Comparison of ENCODE assay signal across 8 cellular contexts in the genomic region with DNA sequence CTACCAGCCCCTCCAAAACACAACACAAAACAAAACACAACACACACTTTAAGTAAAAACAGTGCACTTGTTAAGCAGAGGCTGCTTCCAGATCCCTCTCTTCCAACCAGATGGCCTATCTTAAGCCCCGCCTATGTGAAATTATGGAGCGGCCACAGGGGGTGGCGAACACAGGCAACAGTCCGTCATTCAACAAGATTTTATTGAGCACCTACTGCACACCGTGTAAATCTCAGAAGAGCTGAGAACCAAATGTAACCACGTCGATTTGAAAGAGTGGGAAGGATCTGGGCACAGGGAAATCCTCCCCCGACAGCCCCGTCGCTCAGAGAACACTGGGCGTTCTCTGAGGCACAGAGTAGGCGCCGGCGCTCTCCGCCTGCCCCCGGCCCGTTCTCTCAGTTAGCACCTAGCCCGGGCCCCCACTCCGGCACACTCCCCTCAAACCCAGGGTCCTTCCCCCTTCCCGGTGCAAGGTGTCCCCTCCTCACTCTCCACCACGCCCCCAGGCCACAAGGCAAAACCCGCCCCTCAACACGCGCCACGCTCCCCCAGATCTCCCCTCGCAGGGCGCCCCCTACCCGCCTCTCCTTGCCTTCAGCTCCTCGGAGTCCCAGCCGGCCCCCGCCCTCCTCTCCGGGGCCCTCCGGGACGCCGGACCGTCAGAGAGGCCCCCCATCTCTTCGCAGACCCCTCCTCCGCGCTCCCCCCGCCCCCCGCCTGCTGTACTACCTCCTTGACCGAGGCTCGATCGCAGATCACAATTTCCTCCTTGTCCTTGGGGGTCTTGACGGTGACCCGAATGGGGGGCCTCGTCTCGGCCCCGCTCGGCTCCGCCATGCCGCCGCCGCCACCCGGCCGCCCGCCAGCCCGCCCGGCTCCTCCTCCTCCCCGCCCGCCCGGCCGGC. TPM values are rescaled to one million over a fixed set of nuclear protein-coding genes. Genes with fewer than 3 reads are reported as not detected.
DNase-seq lines count a peak whose midpoint lies in the region; ATAC-seq and TF ChIP-seq lines count a peak whose summit lies in the region.

No MANE protein-coding gene starts in this region.

- H3K27me3 Mint-ChIP-seq in T-helper 2 cell treated with Interferon-gamma antibody and Interleukin-4, amounts not matched to agents 5 μg/mL and 100 μg/mL, for 36 hours (ENCODE audit: low read depth) = no peaks in the 10 kb centered on the region

- peak overlapping the region; percentile 91 for H3K27ac Mint-ChIP-seq in T-helper 2 cell treated with Interferon-gamma antibody and Interleukin-4, amounts not matched to agents 5 μg/mL and 100 μg/mL, for 36 hours

- H3K36me3 Mint-ChIP-seq in T-helper 2 cell treated with Interferon-gamma antibody and Interleukin-4, amounts not matched to agents 5 μg/mL and 100 μg/mL, for 36 hours (ENCODE audit: low read depth) = peaks cover 16% of the 10 kb centered on the region

- H3K27ac ChIP-seq in ascending aorta = peak overlapping the region; percentile 75 to 96

- TF ChIP-seq CTCF in ascending aorta (IDR thresholded peaks at IDR 0.05) = no peak

- H3K9me3 Mint-ChIP-seq in T-helper 2 cell treated with Interferon-gamma antibody and Interleukin-4, amounts not matched to agents 5 μg/mL and 100 μg/mL, for 36 hours = no peaks in the 10 kb centered on the region

- peaks cover 0 to 8% of the 10 kb centered on the region in 2 donors for H3K4me1 ChIP-seq in ascending aorta

- no peaks in the 10 kb centered on the region for H3K9me3 ChIP-seq in ascending aorta

- H3K4me3 ChIP-seq in ascending aorta = peak overlapping the region; percentile 58 to 73

- ATAC-seq in sciatic nerve (peak; percentile 5), HG02973 (IDR thresholded peaks at IDR 0.05; ENCODE audit: unreplicated experiment) (no peak)

- intact Hi-C loops in ascending aorta (cut with DNase I) (loop anchor here (10.0 kb wide), 1 partner anchor 118 kb away; the partner anchor contains the start of gene KHDC4), sciatic nerve (cut with DNase I) (no loop called here)

- peaks cover 23% of the 10 kb centered on the region for H3K4me1 Mint-ChIP-seq in T-helper 2 cell treated with Interferon-gamma antibody and Interleukin-4, amounts not matched to agents 5 μg/mL and 100 μg/mL, for 36 hours (ENCODE audit: low read depth)

- DNase-seq in NCI-H2081 (lab: John Stamatoyannopoulos, UW) (peak; percentile 43 to 59), NCI-H2081 treated with DMSO at 0.1 percent for 48 hours (lab: John Stamatoyannopoulos, UW) (no peak), NCI-H1092 (lab: John Stamatoyannopoulos, UW) (peak; percentile 77), ascending aorta (ENCODE audit: low spot score in 2 of 2) (peak in 1 of 2 donors; percentile 80), hypothalamus (lab: John Stamatoyannopoulos, UW) (peak in 27 of 51 donors; percentile 29 to 73 (median 49)), sciatic nerve (ENCODE audit: low spot score) (peak; percentile 87)
- DNase-seq in T-helper 2 cell treated with Interferon-gamma antibody and Interleukin-4, amounts not matched to agents 5 μg/mL and 100 μg/mL, for 36 hours (ENCODE audit: low spot score) = peak; percentile 64

- no peaks in the 10 kb centered on the region for H3K27me3 ChIP-seq in ascending aorta

- H3K4me3 Mint-ChIP-seq in T-helper 2 cell treated with Interferon-gamma antibody and Interleukin-4, amounts not matched to agents 5 μg/mL and 100 μg/mL, for 36 hours = peak overlapping the region; percentile 98

- peaks cover 7 to 22% of the 10 kb centered on the region in 2 donors for H3K36me3 ChIP-seq in ascending aorta

RNA-seq across cellular contexts. Expression of gene UBQLN4, which starts 0.5 kb away (rescaled TPM):
- 28.7 TPM for total RNA-seq in ascending aorta
- total RNA-seq in sciatic nerve = 37.6 TPM

RNA-seq across cellular contexts. Expression of gene LAMTOR2, which starts 1.5 kb away (rescaled TPM):
- total RNA-seq in ascending aorta (43.9 TPM), sciatic nerve (35.8 TPM)

RNA-seq across cellular contexts. Expression of gene RAB25, which starts 7.8 kb away (rescaled TPM):
- total RNA-seq in ascending aorta (not detected), sciatic nerve (not detected)

RNA-seq across cellular contexts. Expression of gene MEX3A, which starts 29.1 kb away (rescaled TPM):
- 1.3 TPM for total RNA-seq in ascending aorta
- 1.2 TPM for total RNA-seq in sciatic nerve

RNA-seq across cellular contexts. Expression of gene SSR2, which starts 32.4 kb away (rescaled TPM):
- total RNA-seq in ascending aorta = 103 TPM
- total RNA-seq in sciatic nerve = 126 TPM
